19 cellular contexts compared by ENCODE assay signal in genomic region chr2:83224591-83224990, GRCh38.
"Had no signal": no experiment of that assay in that cellular context is flagged by ENCODE, and none has a peak within 500 bp of the region (broad histone marks: within the 10 kb centered on the region; RNA-seq: fewer than 3 reads in every experiment).

No MANE protein-coding gene starts in this region.

- H3K36me3 Mint-ChIP-seq: activated naive CD4-positive, alpha-beta T cell treated with anti-CD3 and anti-CD28 coated beads, Interleukin-2, amount 50 U/mL, for 24 hours had no signal

- ATAC-seq: activated CD4-positive, CD25-positive, alpha-beta regulatory T cell treated with anti-CD3 and anti-CD28 coated beads, Interleukin-2, amount 50 U/mL, for 24 hours; activated CD8-positive, alpha-beta T cell treated with anti-CD3 and anti-CD28 coated beads for 36 hours; activated T-cell treated with anti-CD3 and anti-CD28 coated beads, Interleukin-2, amount 50 U/mL, for 72 hours; PC-3; SK-N-SH treated with all-trans-retinoic acid at 6 μM for 48 hours had no signal

- H3K27ac Mint-ChIP-seq: activated CD8-positive, alpha-beta T cell treated with anti-CD3 and anti-CD28 coated beads for 36 hours; activated naive CD4-positive, alpha-beta T cell treated with anti-CD3 and anti-CD28 coated beads, Interleukin-2, amount 50 U/mL, for 24 hours; activated T-cell treated with anti-CD3 and anti-CD28 coated beads, Interleukin-2, amount 50 U/mL, for 72 hours; activated T-helper 2 cell treated with anti-CD3 and anti-CD28 coated beads, Interferon-gamma antibody, Interleukin-2, Interleukin-4, amounts not matched to agents 10 μg/mL and 5 μg/mL and 100 μg/mL, durations not matched to agents 14 hours and 24 hours and 36 hours; T-helper 1 cell treated with Interleukin-12 subunit alpha and Interleukin-12 subunit beta and Interleukin-4 antibody, amounts not matched to agents 30 μg/mL and 1 μg/mL, for 36 hours had no signal

- H3K27me3 Mint-ChIP-seq: activated CD8-positive, alpha-beta T cell treated with anti-CD3 and anti-CD28 coated beads for 36 hours; activated naive CD4-positive, alpha-beta T cell treated with anti-CD3 and anti-CD28 coated beads, Interleukin-2, amount 50 U/mL, for 24 hours had no signal

- H3K4me1 Mint-ChIP-seq: activated naive CD4-positive, alpha-beta T cell treated with anti-CD3 and anti-CD28 coated beads, Interleukin-2, amount 50 U/mL, for 24 hours had no signal

- DNase-seq: activated CD4-positive, alpha-beta T cell treated with anti-CD3 and anti-CD28 coated beads for 4 hours; activated CD8-positive, alpha-beta memory T cell treated with anti-CD3 and anti-CD28 coated beads, Interleukin-2, amount 50 U/mL, for 4 hours; activated CD8-positive, alpha-beta T cell treated with anti-CD3 and anti-CD28 coated beads for 36 hours; activated T-cell treated with anti-CD3 and anti-CD28 coated beads, Interleukin-2, amount 50 U/mL, for 72 hours; aorta; NCI-H1092; NCI-H1417; NCI-H2081; NCI-H2171 treated with DMSO at 0.1 percent for 48 hours; NCI-H226; NCI-H510A treated with DMSO at 0.1 percent for 48 hours; NCI-H69; PC-3; SHP77 had no signal

- H3K4me3 Mint-ChIP-seq: activated CD8-positive, alpha-beta T cell treated with anti-CD3 and anti-CD28 coated beads for 36 hours; activated naive CD4-positive, alpha-beta T cell treated with anti-CD3 and anti-CD28 coated beads, Interleukin-2, amount 50 U/mL, for 24 hours; activated T-cell treated with anti-CD3 and anti-CD28 coated beads, Interleukin-2, amount 50 U/mL, for 72 hours; T-helper 1 cell treated with Interleukin-12 subunit alpha and Interleukin-12 subunit beta and Interleukin-4 antibody, amounts not matched to agents 30 μg/mL and 1 μg/mL, for 36 hours had no signal
